In genomic region chr9:93577940-93578682, GRCh38 we compare ENCODE assay signal across 8 cellular contexts. TPM values are rescaled to one million over a fixed set of nuclear protein-coding genes. Genes with fewer than 3 reads are reported as not detected.
DNase-seq lines count a peak whose midpoint lies in the region; ATAC-seq and TF ChIP-seq lines count a peak whose summit lies in the region.

No MANE protein-coding gene starts in this region.

- intact Hi-C loops in activated B cell treated with CpG ODN at 0.5 μM for 24 hours (cut with micrococcal nuclease) = loop anchor here (5.0 to 10.0 kb wide), 2 partner anchors 384 to 1863 kb away; no protein-coding TSS in a partner anchor

- H3K27ac Mint-ChIP-seq in H9 = peak overlapping the region in 1 of 3 experiments; percentile 55; a peak in 1 of 7 replicates
- peak overlapping the region; percentile 46 for H3K27ac Mint-ChIP-seq in activated B cell treated with CpG ODN at 0.5 μM for 24 hours

- peaks cover 10% of the 10 kb centered on the region; the same call in 1 of the 2 replicates for H3K4me1 ChIP-seq in H9 (ENCODE audit: insufficient read depth, low read length)
- H3K4me1 ChIP-seq in cardiac muscle cell (ENCODE audit: low read depth) = peaks cover 15% of the 10 kb centered on the region

- no peak overlapping the region for H3K9ac ChIP-seq in H9 (ENCODE audit: extremely low read depth, insufficient read length, low read length)

- H2BK5ac ChIP-seq in H9 (ENCODE audit: insufficient read length, low read length) = no peak overlapping the region

- no peak overlapping the region; the same call in 1 of the 2 replicates for H3K14ac ChIP-seq in H9 (ENCODE audit: insufficient read depth, low read length)

- no peak overlapping the region for H2AFZ ChIP-seq in H9 (ENCODE audit: low read length)

- no peak overlapping the region for H3K4ac ChIP-seq in H9 (ENCODE audit: low read depth, low read length)

- H3K4me3 ChIP-seq in cardiac muscle cell (peak overlapping the region; percentile 70), skeletal muscle cell (ENCODE audit: low read depth, low read length) (peak overlapping the region; percentile 52)

- ATAC-seq in activated B cell treated with CpG ODN at 0.5 μM for 24 hours (ENCODE audit: low read depth) = no peak

- no peak overlapping the region for H3T11ph ChIP-seq in H9 (ENCODE audit: low read length)

- H3K9me3 ChIP-seq in H9 (ENCODE audit: control insufficient read depth, low read depth, low read length) (no peaks in the 10 kb centered on the region), cardiac muscle cell (ENCODE audit: low read depth) (no peaks in the 10 kb centered on the region)

- CTCF ChIA-PET in activated B cell treated with CpG ODN at 0.5 μM for 24 hours (lab: Charles Lee) = interaction anchor here (1.4 kb wide), 1 partner anchor 12 kb away, joined by 6 read pairs; no protein-coding TSS in a partner anchor

- peaks cover 2% of the 10 kb centered on the region; the same call in 1 of the 2 replicates for H3K27me3 ChIP-seq in H9 (ENCODE audit: insufficient read depth, low read length)
- no peaks in the 10 kb centered on the region for H3K27me3 ChIP-seq in cardiac muscle cell

- POLR2A ChIA-PET in activated B cell treated with CpG ODN at 0.5 μM for 24 hours (lab: Charles Lee) = interaction anchor here (0.9 to 1.3 kb wide), 2 partner anchors 11 to 12 kb away, joined by 4 to 12 read pairs; no protein-coding TSS in a partner anchor

- no peak overlapping the region for H2BK12ac ChIP-seq in H9 (ENCODE audit: insufficient read length, low read depth, low read length)

- H2BK15ac ChIP-seq in H9 (ENCODE audit: low read depth, low read length) = no peak overlapping the region

- no peaks in the 10 kb centered on the region for H3K36me3 Mint-ChIP-seq in H9 (ENCODE audit: insufficient read depth in 1 of 3, low read depth in 3 of 3)
- no peaks in the 10 kb centered on the region for H3K36me3 Mint-ChIP-seq in activated B cell treated with CpG ODN at 0.5 μM for 24 hours (ENCODE audit: low read depth)

- H4K20me1 ChIP-seq in H9 (ENCODE audit: control insufficient read depth, insufficient read depth, insufficient read length) = no peaks in the 10 kb centered on the region

- no peak overlapping the region for H3K56ac ChIP-seq in H9 (ENCODE audit: insufficient read length, low read depth, low read length)

- no peak overlapping the region for H3K23ac ChIP-seq in H9 (ENCODE audit: insufficient read length, low read depth, low read length)

- peaks cover 39 to 51% of the 10 kb centered on the region in 2 experiments for H3K4me1 Mint-ChIP-seq in H9
- peaks cover 34% of the 10 kb centered on the region for H3K4me1 Mint-ChIP-seq in activated B cell treated with CpG ODN at 0.5 μM for 24 hours

- no peaks in the 10 kb centered on the region for H3K36me3 ChIP-seq in cardiac muscle cell

- H3K27ac ChIP-seq in H9 (ENCODE audit: insufficient read length, low read depth, low read length) (no peak overlapping the region), cardiac muscle cell (no peak overlapping the region)

- no peak for TF ChIP-seq CTCF in H9 (conservative IDR thresholded peaks at IDR 0.05)
- no peak for TF ChIP-seq CTCF in activated B cell treated with CpG ODN at 0.5 μM for 24 hours (IDR thresholded peaks at IDR 0.05)
- TF ChIP-seq CTCF in cardiac muscle cell (IDR thresholded peaks at IDR 0.05; ENCODE audit: low read depth, low read length) = no peak

- no peak overlapping the region for H2AK5ac ChIP-seq in H9 (ENCODE audit: insufficient read length, low read length)

- H3K79me2 ChIP-seq in H9 (ENCODE audit: insufficient read depth, low read length) = peaks cover 2% of the 10 kb centered on the region; the same call in 1 of the 2 replicates

- H3K27me3 Mint-ChIP-seq in H9 (ENCODE audit: low read depth) (peaks cover 4% of the 10 kb centered on the region), activated B cell treated with CpG ODN at 0.5 μM for 24 hours (no peaks in the 10 kb centered on the region)

- H2BK120ac ChIP-seq in H9 (ENCODE audit: low read depth, low read length, poor library complexity, severe bottlenecking) = no peak overlapping the region

- H3K4me3 Mint-ChIP-seq in H9 (peak overlapping the region; percentile 77 to 87), activated B cell treated with CpG ODN at 0.5 μM for 24 hours (peak overlapping the region; percentile 81)

- H4K91ac ChIP-seq in H9 (ENCODE audit: insufficient read length, low read depth, low read length) = no peak overlapping the region

- no peak overlapping the region for H4K8ac ChIP-seq in H9 (replicated peaks; ENCODE audit: insufficient read length, low read depth, low read length)

- H3K9me3 Mint-ChIP-seq in H9 (no peaks in the 10 kb centered on the region), activated B cell treated with CpG ODN at 0.5 μM for 24 hours (no peaks in the 10 kb centered on the region)

- H3K18ac ChIP-seq in H9 (ENCODE audit: insufficient read length, low read depth, low read length) = no peak overlapping the region

- DNase-seq in H9 (no peak), activated B cell treated with CpG ODN at 0.5 μM for 24 hours (no peak), cardiac muscle cell (ENCODE audit: low read depth in 1 of 2, low spot score in 1 of 2) (no peak), skeletal muscle cell (ENCODE audit: low read depth) (no peak), GM19240 (ENCODE audit: insufficient read length, low spot score) (no peak), NOMO-1 treated with dmso at 0.1 percent for 144 hours (lab: John Stamatoyannopoulos, UW; ENCODE audit: unreplicated experiment) (no peak), SK-N-DZ (ENCODE audit: low spot score) (no peak)
- DNase-seq in stimulated activated CD4-positive, alpha-beta T cell treated with anti-CD3 and anti-CD28 coated beads, Interleukin-2, amount 100 ng/mL, for 48 hours = no peak

- no peak overlapping the region for H4K5ac ChIP-seq in H9 (ENCODE audit: insufficient read length, low read depth, low read length)

- WGBS in H9 (ENCODE audit: extremely low coverage, insufficient read length, low lambda C conversion rate) = no CpG with 5 or more reads among the region's 14 CpGs

- no peaks in the 10 kb centered on the region for H3K79me1 ChIP-seq in H9 (ENCODE audit: insufficient read depth, low read depth, low read length, poor library complexity, severe bottlenecking)

- no peak overlapping the region for H2BK20ac ChIP-seq in H9 (ENCODE audit: low read depth, low read length, poor library complexity, severe bottlenecking)

- peaks cover 15% of the 10 kb centered on the region for H3K23me2 ChIP-seq in H9 (ENCODE audit: insufficient read length, low read depth, low read length, poor library complexity, severe bottlenecking)

- H3K4me2 ChIP-seq in H9 (ENCODE audit: insufficient read depth, insufficient read length, low read length) = peak overlapping the region; percentile 65

RNA-seq across cellular contexts. Expression of gene PHF2, which starts 1.7 kb away (rescaled TPM):
- total RNA-seq in H9 (2021) (17.4 and 18.8 TPM in 2 replicates), activated B cell treated with CpG ODN at 0.5 μM for 24 hours (18.2 and 19.3 TPM in 2 replicates), cardiac muscle cell (24.1 and 33.7 TPM in 2 replicates)
- polyA plus RNA-seq in cardiac muscle cell = 14.1 and 20.8 TPM in 2 replicates
- 19.9 and 24.4 TPM in 2 replicates for polyA plus RNA-seq in SK-N-DZ (2014; cell fraction: cytosol; rRNA removed)
- polyA plus RNA-seq in SK-N-DZ (2014; cell fraction: nucleus; rRNA removed) = 21.9 and 23.1 TPM in 2 replicates
